In genomic region chr19:12847159-12848139, GRCh38 we compare ENCODE assay signal across 7 cellular contexts. TPM values are rescaled to one million over a fixed set of nuclear protein-coding genes. Genes with fewer than 3 reads are reported as not detected.
A peak's percentile ranks its signal among the peaks of the same experiment; 100 is the strongest.
DNase-seq lines count a peak whose midpoint lies in the region; FAIRE-seq and TF ChIP-seq lines count a peak whose summit lies in the region.

No MANE protein-coding gene starts in this region.

- no peak overlapping the region for H3K27ac ChIP-seq in Karpas-422 (ENCODE audit: low read length)
- H3K27ac ChIP-seq in osteoblast (ENCODE audit: low read depth, low read length): no peak overlapping the region
- no peak overlapping the region for H3K27ac ChIP-seq in suprapubic skin

- peak overlapping the region; percentile 35; the same call in 1 of the 2 replicates for H3K4me3 ChIP-seq in Karpas-422 (ENCODE audit: low read length)
- peak overlapping the region; percentile 58 for H3K4me3 ChIP-seq in osteoblast (ENCODE audit: insufficient read depth, low read length)
- H3K4me3 ChIP-seq in suprapubic skin: peak overlapping the region; percentile 31

- no peaks in the 10 kb centered on the region for H3K79me2 ChIP-seq in Karpas-422 (ENCODE audit: low read length)
- H3K79me2 ChIP-seq in osteoblast (ENCODE audit: insufficient read depth, low read length): no peaks in the 10 kb centered on the region

- no peaks in the 10 kb centered on the region for H3K36me3 ChIP-seq in Karpas-422 (ENCODE audit: insufficient read depth, low read length)
- H3K36me3 ChIP-seq in osteoblast (ENCODE audit: insufficient read depth, low read length): no peaks in the 10 kb centered on the region
- no peaks in the 10 kb centered on the region for H3K36me3 ChIP-seq in suprapubic skin

- 7% methylated on average over 56 of the region's 69 CpGs for WGBS in suprapubic skin

- TF ChIP-seq EP300 in suprapubic skin (IDR thresholded peaks at IDR 0.05): no peak

- peak; percentile 86 for FAIRE-seq in GM12892 (lab: Jason Lieb, UNC)

- no peaks in the 10 kb centered on the region for H3K9me2 ChIP-seq in Karpas-422 (replicated peaks; ENCODE audit: insufficient read depth, low read length)

- H3K4me1 ChIP-seq in Karpas-422 (ENCODE audit: low read length) (peaks cover 8% of the 10 kb centered on the region), osteoblast (ENCODE audit: insufficient read depth, low read length) (peaks cover 4% of the 10 kb centered on the region), suprapubic skin (peaks cover 8% of the 10 kb centered on the region)

- DNase-seq in GM12892 (ENCODE audit: insufficient read length) (peak; percentile 93), Karpas-422 (peak; percentile 93), SK-N-DZ (ENCODE audit: low spot score) (peak; percentile 75), foreskin melanocyte (peak; percentile 68), osteoblast (ENCODE audit: insufficient read length, low spot score, missing footprints) (peak; percentile 99), suprapubic skin (ENCODE audit: low spot score in 2 of 2) (peak; percentile 87 to 89)
- DNase-seq in activated naive CD4-positive, alpha-beta T cell (lab: John Stamatoyannopoulos, UW): peak; percentile 60 to 87 (median 81)

- H3K9me3 ChIP-seq in Karpas-422 (ENCODE audit: low read length) (no peaks in the 10 kb centered on the region), osteoblast (ENCODE audit: low read depth, low read length) (no peaks in the 10 kb centered on the region), suprapubic skin (no peaks in the 10 kb centered on the region)

- peak overlapping the region; percentile 41 for H3K9ac ChIP-seq in Karpas-422 (ENCODE audit: low read length)

- peak; percentile 88 for TF ChIP-seq CTCF in osteoblast (IDR thresholded peaks at IDR 0.05; ENCODE audit: extremely low read depth, low read depth, low read length)
- peak; percentile 91 to 100 for TF ChIP-seq CTCF in suprapubic skin (IDR thresholded peaks at IDR 0.05)

- H3K4me2 ChIP-seq in Karpas-422 (ENCODE audit: low read depth, low read length, poor library complexity, severe bottlenecking) (peak overlapping the region; percentile 62), osteoblast (ENCODE audit: insufficient read depth, low read length) (peak overlapping the region; percentile 84)

- TF ChIP-seq POLR2A in GM12892 (IDR thresholded peaks at IDR 0.05; ENCODE audit: low read depth, low read length): no peak
- no peak for TF ChIP-seq POLR2A in suprapubic skin (IDR thresholded peaks at IDR 0.05)

- no peaks in the 10 kb centered on the region for H4K20me1 ChIP-seq in Karpas-422 (ENCODE audit: insufficient read depth, low read depth, low read length)
- no peaks in the 10 kb centered on the region for H4K20me1 ChIP-seq in osteoblast (ENCODE audit: insufficient read depth, low read length)

- H2AFZ ChIP-seq in Karpas-422 (ENCODE audit: low read length): peak overlapping the region; percentile 61; the same call in 1 of the 2 replicates
- H2AFZ ChIP-seq in osteoblast (ENCODE audit: low read length): peak overlapping the region; percentile 83

- H3K27me3 ChIP-seq in Karpas-422 (ENCODE audit: low read length): no peaks in the 10 kb centered on the region
- H3K27me3 ChIP-seq in osteoblast (ENCODE audit: insufficient read depth, low read length): peaks cover 6% of the 10 kb centered on the region
- peaks cover 30% of the 10 kb centered on the region for H3K27me3 ChIP-seq in suprapubic skin

RNA-seq across cellular contexts. Expression of gene MAST1, which starts 9.1 kb away (rescaled TPM):
- polyA plus RNA-seq in GM12892 (2012; ENCODE audit: missing spikeins): 1.1 TPM
- total RNA-seq in Karpas-422 (2014; rRNA removed; shearing (Covaris generic); ENCODE audit: low replicate concordance): 0.48 and 3.3 TPM in 2 replicates
- 18.5 and 25.5 TPM in 2 replicates for polyA plus RNA-seq in SK-N-DZ (2014; cell fraction: cytosol; rRNA removed)
- polyA plus RNA-seq in SK-N-DZ (2014; cell fraction: nucleus; rRNA removed): 81.0 and 102 TPM in 2 replicates
- 0.29 and 0.72 TPM in 2 replicates for total RNA-seq in osteoblast
- total RNA-seq in suprapubic skin: 1 to 10 TPM; 2.7 to 5.3 (median 3.7) TPM

RNA-seq across cellular contexts. Expression of gene RTBDN, which starts 13.1 kb away (rescaled TPM):
- polyA plus RNA-seq in GM12892 (2012; ENCODE audit: missing spikeins): not detected
- not detected in 2 replicates for total RNA-seq in Karpas-422 (2014; rRNA removed; shearing (Covaris generic); ENCODE audit: low replicate concordance)
- polyA plus RNA-seq in SK-N-DZ (2014; cell fraction: cytosol; rRNA removed): 8.0 and 8.8 TPM in 2 replicates
- polyA plus RNA-seq in SK-N-DZ (2014; cell fraction: nucleus; rRNA removed): 2.5 and 5.7 TPM in 2 replicates
- total RNA-seq in osteoblast (not detected in 2 replicates), suprapubic skin (not detected)

RNA-seq across cellular contexts. Expression of gene DNASE2, which starts 33.8 kb away (rescaled TPM):
- polyA plus RNA-seq in GM12892 (2012; ENCODE audit: missing spikeins): 14.7 TPM
- 47.1 and 61.3 TPM in 2 replicates for total RNA-seq in Karpas-422 (2014; rRNA removed; shearing (Covaris generic); ENCODE audit: low replicate concordance)
- 13.5 and 18.1 TPM in 2 replicates for polyA plus RNA-seq in SK-N-DZ (2014; cell fraction: cytosol; rRNA removed)
- polyA plus RNA-seq in SK-N-DZ (2014; cell fraction: nucleus; rRNA removed): 3.7 and 3.9 TPM in 2 replicates
- total RNA-seq in osteoblast (48.1 and 61.0 TPM in 2 replicates), suprapubic skin (10 to 100 TPM; 20.6 to 38.3 (median 31.1) TPM)

RNA-seq across cellular contexts. Expression of gene KLF1, which starts 39.6 kb away (rescaled TPM):
- not detected for polyA plus RNA-seq in GM12892 (2012; ENCODE audit: missing spikeins)
- total RNA-seq in Karpas-422 (2014; rRNA removed; shearing (Covaris generic); ENCODE audit: low replicate concordance): not detected in 2 replicates
- polyA plus RNA-seq in SK-N-DZ (2014; cell fraction: cytosol; rRNA removed): 1.9 and 2.0 TPM in 2 replicates
- 1.0 and 2.0 TPM in 2 replicates for polyA plus RNA-seq in SK-N-DZ (2014; cell fraction: nucleus; rRNA removed)
- total RNA-seq in osteoblast (not detected in 2 replicates), suprapubic skin (not detected)

RNA-seq across cellular contexts. Expression of gene RNASEH2A, which starts 41.1 kb away (rescaled TPM):
- 33.0 TPM for polyA plus RNA-seq in GM12892 (2012; ENCODE audit: missing spikeins)
- total RNA-seq in Karpas-422 (2014; rRNA removed; shearing (Covaris generic); ENCODE audit: low replicate concordance): 37.8 and 48.4 TPM in 2 replicates
- polyA plus RNA-seq in SK-N-DZ (2014; cell fraction: cytosol; rRNA removed): 88.4 and 99.4 TPM in 2 replicates
- polyA plus RNA-seq in SK-N-DZ (2014; cell fraction: nucleus; rRNA removed): 67.7 and 74.8 TPM in 2 replicates
- total RNA-seq in osteoblast: 7.6 and 8.3 TPM in 2 replicates
- total RNA-seq in suprapubic skin: 10 to 100 TPM; 12.3 to 15.4 (median 14.0) TPM
